In the genomic region with DNA sequence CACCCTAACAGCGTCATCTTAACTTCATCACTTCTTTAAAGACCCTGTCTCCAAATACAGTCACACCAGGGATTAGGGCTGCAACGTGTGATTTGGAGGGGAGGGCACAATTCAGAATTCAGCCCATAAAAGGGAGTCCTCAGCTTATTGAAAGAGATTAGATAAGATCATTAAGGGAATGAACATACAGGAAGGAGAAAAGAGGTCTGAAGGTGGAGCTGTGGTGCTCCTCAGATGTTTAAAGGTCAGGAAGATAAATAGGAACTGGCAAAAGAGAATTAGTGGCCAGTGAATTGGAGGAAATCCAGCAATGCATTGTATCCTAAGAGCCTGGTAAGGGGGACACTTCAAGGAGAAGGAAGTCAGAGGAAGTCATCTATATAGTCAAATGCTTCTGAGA, we compare ENCODE assay signal across 17 cellular contexts.
DNase-seq lines count a peak whose midpoint lies in the region; ATAC-seq and TF ChIP-seq lines count a peak whose summit lies in the region.
"Had no signal": no experiment of that assay in that cellular context is flagged by ENCODE, and none has a peak within 500 bp of the region (broad histone marks: within the 10 kb centered on the region; RNA-seq: fewer than 3 reads in every experiment).

No MANE protein-coding gene starts in this region.

- no peaks in the 10 kb centered on the region for H3K27me3 ChIP-seq in adrenal gland
- H3K27me3 ChIP-seq in mesendoderm (ENCODE audit: insufficient read depth, low read length, poor library complexity), result no peaks in the 10 kb centered on the region
- H3K27me3 ChIP-seq in CD4-positive, alpha-beta T cell (ENCODE audit: control insufficient read depth, insufficient read depth, low read length), result peaks cover 7% of the 10 kb centered on the region
- no peaks in the 10 kb centered on the region for H3K27me3 ChIP-seq in Caco-2 (replicated peaks; ENCODE audit: control insufficient read depth, insufficient read depth, low read length)
- H3K27me3 ChIP-seq: BE2C had no signal

- no peak overlapping the region for H3K4me3 Mint-ChIP-seq in activated T-cell treated with anti-CD3 and anti-CD28 coated beads, Interleukin-2, amount 50 U/mL, for 72 hours
- H3K4me3 Mint-ChIP-seq in CD4-positive, alpha-beta T cell, result no peak overlapping the region
- no peak overlapping the region for H3K4me3 Mint-ChIP-seq in Caco-2 (ENCODE audit: unreplicated experiment)
- H3K4me3 Mint-ChIP-seq: CD4-positive, CD25-positive, alpha-beta regulatory T cell had no signal

- no peak overlapping the region for H4K8ac ChIP-seq in mesendoderm (ENCODE audit: low read depth, low read length)

- POLR2A ChIA-PET in CD4-positive, alpha-beta T cell (lab: Charles Lee), result no interaction called here
- POLR2A ChIA-PET in Caco-2 (lab: Charles Lee), result no interaction called here

- no peak overlapping the region for H4K5ac ChIP-seq in mesendoderm (ENCODE audit: low read length)

- no peak for ATAC-seq in activated T-cell treated with anti-CD3 and anti-CD28 coated beads, Interleukin-2, amount 50 U/mL, for 72 hours (replicated peaks in 1 of 2)
- no peak for ATAC-seq in CD4-positive, alpha-beta T cell (ENCODE audit: poor library complexity)

- no peak for TF ChIP-seq POLR2A in adrenal gland (IDR thresholded peaks at IDR 0.05)

- peak overlapping the region in 3 of 5 donors; percentile 79 to 85 (median 85) for H3K27ac ChIP-seq in adrenal gland
- H3K27ac ChIP-seq in mesendoderm (ENCODE audit: low read depth, low read length), result no peak overlapping the region
- no peak overlapping the region for H3K27ac ChIP-seq in CD4-positive, alpha-beta T cell (ENCODE audit: low read depth, low read length)
- H3K27ac ChIP-seq: HL-60 had no signal

- no peak overlapping the region for H3K18ac ChIP-seq in mesendoderm (ENCODE audit: low read length)

- H3K36me3 ChIP-seq in adrenal gland (replicated peaks in 1 of 2) (no peaks in the 10 kb centered on the region), mesendoderm (ENCODE audit: control insufficient read depth, insufficient read depth, low read length) (no peaks in the 10 kb centered on the region), Caco-2 (ENCODE audit: control insufficient read depth, insufficient read depth, low read length) (no peaks in the 10 kb centered on the region)
- H3K36me3 ChIP-seq: BE2C, HAP-1 had no signal

- DNase-seq in LHCN-M2 (ENCODE audit: low read depth) (peak; percentile 6), adrenal gland (no peak), mesendoderm (peak; percentile 57), Caco-2 (no peak)
- DNase-seq in activated T-cell treated with anti-CD3 and anti-CD28 coated beads, Interleukin-2, amount 50 U/mL, for 72 hours, result no peak
- DNase-seq in CD4-positive, alpha-beta T cell, result no peak
- DNase-seq: ACHN; BE2C; C1 segment of cervical spinal cord; Calu3; CD4-positive, CD25-positive, alpha-beta regulatory T cell; DMS79 treated with DMSO at 0.1 percent for 48 hours; GF-D8; IMR-90; KBM-7 had no signal

- no peaks in the 10 kb centered on the region for H3K79me2 ChIP-seq in mesendoderm (ENCODE audit: control insufficient read depth, insufficient read depth, low read length)

- H3K9me3 Mint-ChIP-seq in activated T-cell treated with anti-CD3 and anti-CD28 coated beads, Interleukin-2, amount 50 U/mL, for 72 hours, result peaks cover 3 to 4% of the 10 kb centered on the region in 2 donors
- no peaks in the 10 kb centered on the region for H3K9me3 Mint-ChIP-seq in CD4-positive, alpha-beta T cell
- H3K9me3 Mint-ChIP-seq in Caco-2 (ENCODE audit: unreplicated experiment), result peaks cover 10% of the 10 kb centered on the region

- no peak overlapping the region for H3K4me2 ChIP-seq in mesendoderm (ENCODE audit: low read length)

- CTCF ChIA-PET in CD4-positive, alpha-beta T cell (lab: Charles Lee), result no interaction called here
- CTCF ChIA-PET in Caco-2 (lab: Charles Lee), result no interaction called here

- H3K9ac ChIP-seq in mesendoderm (ENCODE audit: low read length), result no peak overlapping the region

- no peaks in the 10 kb centered on the region for H3K36me3 Mint-ChIP-seq in activated T-cell treated with anti-CD3 and anti-CD28 coated beads, Interleukin-2, amount 50 U/mL, for 72 hours (ENCODE audit: insufficient read depth in 2 of 2)
- no peaks in the 10 kb centered on the region for H3K36me3 Mint-ChIP-seq in CD4-positive, alpha-beta T cell (ENCODE audit: low read depth)
- H3K36me3 Mint-ChIP-seq in Caco-2 (ENCODE audit: insufficient read depth, unreplicated experiment), result no peaks in the 10 kb centered on the region
- H3K36me3 Mint-ChIP-seq: CD4-positive, CD25-positive, alpha-beta regulatory T cell had no signal

- H2AK5ac ChIP-seq in mesendoderm (ENCODE audit: low read length), result no peak overlapping the region

- H3K79me1 ChIP-seq in mesendoderm (ENCODE audit: low read length), result no peaks in the 10 kb centered on the region

- H2BK120ac ChIP-seq in mesendoderm (ENCODE audit: low read depth, low read length), result no peak overlapping the region

- no peak overlapping the region for H3K56ac ChIP-seq in mesendoderm (ENCODE audit: low read length)

- H3K27me3 Mint-ChIP-seq in activated T-cell treated with anti-CD3 and anti-CD28 coated beads, Interleukin-2, amount 50 U/mL, for 72 hours (ENCODE audit: low read depth), result peaks cover 5% of the 10 kb centered on the region
- no peaks in the 10 kb centered on the region for H3K27me3 Mint-ChIP-seq in CD4-positive, alpha-beta T cell
- H3K27me3 Mint-ChIP-seq in Caco-2 (ENCODE audit: insufficient read depth, unreplicated experiment), result no peaks in the 10 kb centered on the region
- H3K27me3 Mint-ChIP-seq: CD4-positive, CD25-positive, alpha-beta regulatory T cell had no signal

- H2BK5ac ChIP-seq in mesendoderm (ENCODE audit: low read length), result no peak overlapping the region

- H3K4me1 ChIP-seq in adrenal gland (replicated peaks in 1 of 2) (peaks cover 0 to 17% of the 10 kb centered on the region in 2 donors), mesendoderm (ENCODE audit: control insufficient read depth, low read depth, low read length) (peaks cover 10% of the 10 kb centered on the region), Caco-2 (peaks cover 11% of the 10 kb centered on the region)
- H3K4me1 ChIP-seq: BE2C had no signal

- no TSS peak for BruUV-seq in Caco-2 (replicated peaks; lab: Mats Ljungman, UMichigan)

- 49 to 67% (median 54%) methylated on average over 2 of the region's 2 CpGs for WGBS in adrenal gland, 4 donors
- WGBS in mesendoderm (ENCODE audit: extremely low coverage, insufficient coverage, low lambda C conversion rate), result no CpG with 5 or more reads among the region's 2 CpGs

- no peak overlapping the region for H3K23ac ChIP-seq in mesendoderm (ENCODE audit: low read length)

- no peak overlapping the region for H3K27ac Mint-ChIP-seq in activated T-cell treated with anti-CD3 and anti-CD28 coated beads, Interleukin-2, amount 50 U/mL, for 72 hours
- no peak overlapping the region for H3K27ac Mint-ChIP-seq in CD4-positive, alpha-beta T cell
- no peak overlapping the region for H3K27ac Mint-ChIP-seq in Caco-2 (ENCODE audit: unreplicated experiment)
- H3K27ac Mint-ChIP-seq: CD4-positive, CD25-positive, alpha-beta regulatory T cell had no signal

- no peak overlapping the region for H3K4me3 ChIP-seq in adrenal gland
- H3K4me3 ChIP-seq in mesendoderm (ENCODE audit: low read length), result no peak overlapping the region
- H3K4me3 ChIP-seq in Caco-2 (ENCODE audit: low read depth, low read length), result no peak overlapping the region
- H3K4me3 ChIP-seq: HAP-1 had no signal

- TF ChIP-seq CTCF in adrenal gland (IDR thresholded peaks at IDR 0.05), result no peak
- TF ChIP-seq CTCF in CD4-positive, alpha-beta T cell (IDR thresholded peaks at IDR 0.05), result no peak
- no peak for TF ChIP-seq CTCF in Caco-2 (IDR thresholded peaks at IDR 0.05; ENCODE audit: insufficient read depth in 1 of 2, low read depth in 1 of 2, low read length in 1 of 2, severe bottlenecking in 1 of 2, unreplicated experiment in 1 of 2)

- no peak overlapping the region for H2BK15ac ChIP-seq in mesendoderm (replicated peaks; ENCODE audit: low read depth)

- intact Hi-C loops in adrenal gland (cut with DNase I) (no loop called here), Caco-2 (cut with micrococcal nuclease; ENCODE audit: unreplicated experiment) (no loop called here)
- intact Hi-C loops in CD4-positive, alpha-beta T cell (cut with DNase I, micrococcal nuclease), result no loop called here

- H3K4me1 Mint-ChIP-seq in activated T-cell treated with anti-CD3 and anti-CD28 coated beads, Interleukin-2, amount 50 U/mL, for 72 hours (ENCODE audit: low read depth), result no peaks in the 10 kb centered on the region
- no peaks in the 10 kb centered on the region for H3K4me1 Mint-ChIP-seq in CD4-positive, alpha-beta T cell (ENCODE audit: low read depth)
- H3K4me1 Mint-ChIP-seq in Caco-2 (ENCODE audit: low read depth, unreplicated experiment), result no peaks in the 10 kb centered on the region
- H3K4me1 Mint-ChIP-seq: CD4-positive, CD25-positive, alpha-beta regulatory T cell had no signal

- H3K4ac ChIP-seq in mesendoderm (ENCODE audit: low read depth, low read length), result no peak overlapping the region

- no peaks in the 10 kb centered on the region for H3K9me3 ChIP-seq in adrenal gland (replicated peaks in 1 of 3)
- no peaks in the 10 kb centered on the region for H3K9me3 ChIP-seq in CD4-positive, alpha-beta T cell (ENCODE audit: control insufficient read depth, low read length)
- H3K9me3 ChIP-seq in Caco-2, result peaks cover 5% of the 10 kb centered on the region; the same call in 1 of the 2 replicates
- H3K9me3 ChIP-seq: BE2C, HAP-1 had no signal

Comparison
In these comparisons a context has a peak if more than half of its experiments do, and no peak if none do; other contexts are left out.
1. DNase-seq: peak in LHCN-M2 (single experiment) and mesendoderm (single experiment); none in adrenal gland (0 of 7), activated T-cell treated with anti-CD3 and anti-CD28 coated beads, Interleukin-2, amount 50 U/mL, for 72 hours (0 of 2), CD4-positive, alpha-beta T cell (0 of 10) and Caco-2 (0 of 2).
2. H3K27ac ChIP-seq: peak in adrenal gland (3 of 5); none in mesendoderm (single experiment) and CD4-positive, alpha-beta T cell (single experiment).